ENCODE assay signal across 8 cellular contexts in the genomic region with DNA sequence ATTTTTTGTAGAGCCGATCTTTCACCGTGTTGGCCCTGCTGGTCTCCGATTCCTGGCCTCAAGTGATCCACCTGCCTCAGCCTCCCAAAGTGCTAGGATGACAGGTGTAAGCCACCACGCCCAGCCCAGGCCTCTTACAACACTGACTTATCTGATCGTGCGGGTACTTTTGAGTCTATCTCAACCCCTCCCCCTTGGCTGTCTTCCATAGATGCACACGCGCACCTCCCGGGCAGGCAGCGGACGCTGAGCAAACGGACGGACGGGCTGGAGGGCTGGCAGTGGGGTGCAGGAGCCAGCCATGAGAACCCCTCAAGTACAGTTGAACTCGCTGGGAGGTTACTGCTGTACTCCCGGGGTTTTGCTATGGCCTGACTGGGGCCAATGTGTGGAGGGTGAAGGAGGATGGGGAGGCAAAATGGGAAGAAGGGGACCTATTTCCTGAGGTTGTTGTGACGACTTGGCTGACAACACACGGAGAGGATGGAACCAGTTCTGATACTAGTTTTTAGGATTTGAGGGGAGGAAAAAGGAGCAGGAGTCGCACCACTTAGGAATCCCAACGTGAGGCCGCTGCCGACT. TPM values are rescaled to one million over a fixed set of nuclear protein-coding genes. Genes with fewer than 3 reads are reported as not detected.
DNase-seq lines count a peak whose midpoint lies in the region; ATAC-seq and TF ChIP-seq lines count a peak whose summit lies in the region.

No MANE protein-coding gene starts in this region.

- intact Hi-C loops in Right ventricle myocardium inferior (cut with DNase I) (loop anchor here (5.0 kb wide), 1 partner anchor 487 kb away; no protein-coding TSS in a partner anchor), cardiac septum (cut with DNase I) (loop anchor here (5.0 to 10.0 kb wide), 3 partner anchors 97 to 345 kb away; a partner anchor contains a TSS), ascending aorta (cut with DNase I) (loop anchor here (1.0 to 10.0 kb wide), 7 partner anchors 61 to 1988 kb away; a partner anchor contains a TSS)

- no peaks in the 10 kb centered on the region for H3K9me3 ChIP-seq in RWPE2 (ENCODE audit: severe bottlenecking)
- H3K9me3 ChIP-seq in ascending aorta, result no peaks in the 10 kb centered on the region

- H3K4me3 ChIP-seq in RWPE2 (ENCODE audit: severe bottlenecking) (peak overlapping the region; percentile 71), ascending aorta (peak overlapping the region; percentile 91 to 92)

- ATAC-seq in Right ventricle myocardium inferior (peak; percentile 0), RWPE2 (ENCODE audit: low read depth) (no peak)

- peak; percentile 78 for DNase-seq in Right ventricle myocardium inferior (ENCODE audit: missing footprints)
- no peak for DNase-seq in cardiac septum (ENCODE audit: low spot score)
- no peak for DNase-seq in RWPE2 (ENCODE audit: low spot score)
- DNase-seq in ascending aorta (ENCODE audit: low spot score in 2 of 2), result peak in 1 of 2 donors; percentile 76
- peak; percentile 31 for DNase-seq in iPS-NIHi7 (ENCODE audit: extremely low spot score)
- DNase-seq in stimulated activated CD4-positive, alpha-beta T cell treated with anti-CD3 and anti-CD28 coated beads, Interleukin-2, amount 100 ng/mL, for 24 hours, result peak; percentile 44 to 49
- DNase-seq in SW 1271 (lab: John Stamatoyannopoulos, UW), result no peak
- DNase-seq in islet precursor cell, result no peak

- TF ChIP-seq CTCF in RWPE2 (IDR thresholded peaks at IDR 0.05; ENCODE audit: poor library complexity, severe bottlenecking), result no peak
- no peak for TF ChIP-seq CTCF in ascending aorta (IDR thresholded peaks at IDR 0.05)

- peaks cover 7% of the 10 kb centered on the region for H3K4me1 ChIP-seq in RWPE2 (ENCODE audit: insufficient read depth, poor library complexity, severe bottlenecking)
- peaks cover 0 to 11% of the 10 kb centered on the region in 2 donors for H3K4me1 ChIP-seq in ascending aorta

- H3K27me3 ChIP-seq in RWPE2 (ENCODE audit: insufficient read depth, poor library complexity, severe bottlenecking), result no peaks in the 10 kb centered on the region
- no peaks in the 10 kb centered on the region for H3K27me3 ChIP-seq in ascending aorta

- peak overlapping the region; percentile 70 for H3K27ac ChIP-seq in RWPE2 (ENCODE audit: poor library complexity, severe bottlenecking)
- H3K27ac ChIP-seq in ascending aorta, result peak overlapping the region; percentile 99 to 100

- H3K36me3 ChIP-seq in RWPE2 (ENCODE audit: low read depth) (no peaks in the 10 kb centered on the region), ascending aorta (no peaks in the 10 kb centered on the region)

RNA-seq across cellular contexts. Expression of a gene that starts 1.0 kb away (rescaled TPM):
- 30.1 TPM for total RNA-seq in Right ventricle myocardium inferior
- 25.3 TPM for total RNA-seq in cardiac septum
- total RNA-seq in ascending aorta, result 50.7 TPM

Comparison
In these comparisons a context has a peak if more than half of its experiments do, and no peak if none do; other contexts are left out.
1. DNase-seq: peak in Right ventricle myocardium inferior (single experiment), iPS-NIHi7 (single experiment) and stimulated activated CD4-positive, alpha-beta T cell treated with anti-CD3 and anti-CD28 coated beads, Interleukin-2, amount 100 ng/mL, for 24 hours (2 of 2); none in cardiac septum (single experiment), RWPE2 (single experiment), SW 1271 (0 of 2) and islet precursor cell (single experiment).